Comparison of ENCODE assay signal across 18 cellular contexts in genomic region chr12:108842364-108842763, GRCh38. TPM values are rescaled to one million over a fixed set of nuclear protein-coding genes. Genes with fewer than 3 reads are reported as not detected.
DNase-seq lines count a peak whose midpoint lies in the region; ATAC-seq, FAIRE-seq and TF ChIP-seq lines count a peak whose summit lies in the region.
"Had no signal": no experiment of that assay in that cellular context is flagged by ENCODE, and none has a peak within 500 bp of the region (broad histone marks: within the 10 kb centered on the region; RNA-seq: fewer than 3 reads in every experiment).

No MANE protein-coding gene starts in this region.

- H3K79me2 ChIP-seq in ACC112 (ENCODE audit: control insufficient read depth, insufficient read depth, low read length, unreplicated experiment) = peaks cover 70% of the 10 kb centered on the region
- peaks cover 87% of the 10 kb centered on the region for H3K79me2 ChIP-seq in HCT116 (ENCODE audit: insufficient read depth, low read length)
- H3K79me2 ChIP-seq in H1 (ENCODE audit: control insufficient read depth in 1 of 2, insufficient read depth in 2 of 2, low read length in 2 of 2) = no peaks in the 10 kb centered on the region
- H3K79me2 ChIP-seq in osteoblast (ENCODE audit: insufficient read depth, low read length) = peaks cover 73% of the 10 kb centered on the region

- TF ChIP-seq CTCF in HCT116 (IDR thresholded peaks at IDR 0.05 in 2 of 3, conservative IDR thresholded peaks at IDR 0.05 in 1 of 3; ENCODE audit: borderline replicate concordance in 1 of 3, insufficient read depth in 1 of 3, low read depth in 2 of 3, low read length in 2 of 3) = no peak
- no peak for TF ChIP-seq CTCF in H1 (IDR thresholded peaks at IDR 0.05; ENCODE audit: control extremely low read depth in 1 of 3, insufficient read depth in 1 of 3, low read depth in 1 of 3, low read length in 3 of 3)
- TF ChIP-seq CTCF in osteoblast (IDR thresholded peaks at IDR 0.05; ENCODE audit: extremely low read depth, low read depth, low read length) = no peak

- ATAC-seq in HCT116 = no peak
- ATAC-seq: left colon had no signal

- H3K4me1 ChIP-seq in ACC112 (ENCODE audit: control insufficient read depth, insufficient read depth, low read length, unreplicated experiment) (peaks cover 55% of the 10 kb centered on the region), HCT116 (ENCODE audit: control insufficient read depth in 1 of 2, insufficient read depth in 2 of 2, low read length in 2 of 2) (peaks cover 42 to 72% of the 10 kb centered on the region in 2 experiments), H1 (replicated peaks in 1 of 4; ENCODE audit: control insufficient read depth in 3 of 4, insufficient read depth in 4 of 4, low read length in 3 of 4) (peaks cover 2 to 14% (median 6%) of the 10 kb centered on the region in 4 experiments; a peak in 5 of 7 replicates), osteoblast (ENCODE audit: insufficient read depth, low read length) (peaks cover 57% of the 10 kb centered on the region)

- no peak overlapping the region for H4K8ac ChIP-seq in H1 (ENCODE audit: extremely low read depth, insufficient read depth, low read length)

- intact Hi-C loops in HCT116 (cut with micrococcal nuclease) = no loop called here

- no peak for TF ChIP-seq EP300 in H1 (IDR thresholded peaks at IDR 0.05; ENCODE audit: borderline replicate concordance in 1 of 2, low read depth in 2 of 2, low read length in 2 of 2)

- no peak for FAIRE-seq in H1 (lab: Jason Lieb, UNC)
- FAIRE-seq: GM19239 had no signal

- RAD21 ChIA-PET in HCT116 (lab: Charles Lee; ENCODE audit: low non-redundant PET in 1 of 2, low total read pairs in 2 of 2, uncharacterized antibody in 2 of 2, unreplicated experiment in 2 of 2) = no interaction called here

- H3K4me2 ChIP-seq in HCT116 (ENCODE audit: low read length) = peak overlapping the region; percentile 31
- H3K4me2 ChIP-seq in H1 (ENCODE audit: insufficient read depth in 1 of 2, low read depth in 2 of 2, low read length in 2 of 2) = no peak overlapping the region
- no peak overlapping the region for H3K4me2 ChIP-seq in osteoblast (ENCODE audit: insufficient read depth, low read length)

- no TSS peak for BruUV-seq in HCT116 (replicated peaks; lab: Mats Ljungman, UMichigan)

- H3K4me3 ChIP-seq in ACC112 (ENCODE audit: low read depth, low read length) (no peak overlapping the region), HCT116 (replicated peaks in 1 of 2; ENCODE audit: low read depth in 1 of 2, low read length in 2 of 2) (no peak overlapping the region), H1 (ENCODE audit: extremely low read depth in 1 of 4, insufficient read depth in 2 of 4, low read depth in 3 of 4, low read length in 4 of 4) (no peak overlapping the region), osteoblast (ENCODE audit: insufficient read depth, low read length) (no peak overlapping the region)
- H3K4me3 ChIP-seq: transverse colon had no signal

- H4K20me1 ChIP-seq in HCT116 (ENCODE audit: insufficient read depth) (no peaks in the 10 kb centered on the region), H1 (replicated peaks in 1 of 2; ENCODE audit: control insufficient read depth in 1 of 2, insufficient read depth in 2 of 2, low read length in 2 of 2) (no peaks in the 10 kb centered on the region), osteoblast (ENCODE audit: insufficient read depth, low read length) (peaks cover 5% of the 10 kb centered on the region)

- H2BK12ac ChIP-seq in H1 (ENCODE audit: low read depth, low read length) = no peak overlapping the region

- no peak overlapping the region for H3K14ac ChIP-seq in H1 (ENCODE audit: insufficient read length)

- WGBS in H1 (ENCODE audit: extremely low coverage in 1 of 2, insufficient coverage in 1 of 2, insufficient read length in 1 of 2, insufficient replicate concordance in 2 of 2, low coverage in 1 of 2, low lambda C conversion rate in 2 of 2, missing lambda C conversion rate in 1 of 2), 2 experiments = 89% methylated on average over 6 of the region's 6 CpGs; no CpG with 5 or more reads in 1 of the 2 experiments

- H4K91ac ChIP-seq in H1 (replicated peaks; ENCODE audit: insufficient read length, low read length) = no peak overlapping the region

- no peak overlapping the region for H2BK5ac ChIP-seq in H1 (ENCODE audit: low read depth, low read length)

- DNase-seq in HCT116 (ENCODE audit: low read depth, low spot score) (no peak), H1 (ENCODE audit: low read depth in 1 of 2, low spot score in 2 of 2) (no peak), osteoblast (ENCODE audit: insufficient read length, low spot score, missing footprints) (no peak), NCI-H69 (lab: John Stamatoyannopoulos, UW) (no peak), HUDEP-2 (lab: John Stamatoyannopoulos, UW; ENCODE audit: unreplicated experiment in 76 of 76) (no peak)
- no peak for DNase-seq in stimulated activated CD4-positive, alpha-beta T cell treated with anti-CD3 and anti-CD28 coated beads, Interleukin-2, amount 100 ng/mL, for 48 hours
- no peak for DNase-seq in activated CD8-positive, alpha-beta memory T cell treated with anti-CD3 and anti-CD28 coated beads, Interleukin-2, amount 50 U/mL, for 48 hours
- DNase-seq: activated naive CD8-positive, alpha-beta T cell treated with anti-CD3 and anti-CD28 coated beads, Interleukin-2, amount 10 ng/mL, durations not matched to agents 7 days and 5 days; activated T-cell treated with anti-CD3 and anti-CD28 coated beads for 4 hours; erythroblast; hypothalamus; left colon; NCI-H1694 treated with DMSO at 0.1 percent for 48 hours; NCI-H510A; transverse colon had no signal

- no peaks in the 10 kb centered on the region for H3K23me2 ChIP-seq in H1 (ENCODE audit: low read depth, low read length)

- H2BK15ac ChIP-seq in H1 (ENCODE audit: low read length) = no peak overlapping the region

- TF ChIP-seq POLR2A in HCT116 (IDR thresholded peaks at IDR 0.05; ENCODE audit: borderline replicate concordance, extremely low read depth, insufficient read depth, insufficient read length) = no peak
- TF ChIP-seq POLR2A in H1 (IDR thresholded peaks at IDR 0.05; ENCODE audit: control extremely low read depth in 1 of 2, low read depth in 2 of 2, low read length in 2 of 2) = no peak

- no peak overlapping the region for H3K4ac ChIP-seq in H1 (replicated peaks; ENCODE audit: insufficient read length, low read depth, low read length)

- no peaks in the 10 kb centered on the region for H3K27me3 ChIP-seq in ACC112 (ENCODE audit: insufficient read depth, low read length)
- H3K27me3 ChIP-seq in HCT116 (ENCODE audit: insufficient read depth, low read length) = no peaks in the 10 kb centered on the region
- no peaks in the 10 kb centered on the region for H3K27me3 ChIP-seq in H1 (replicated peaks in 1 of 4; ENCODE audit: control insufficient read depth in 3 of 4, extremely low read depth in 1 of 4, insufficient read depth in 3 of 4, low read length in 3 of 4)
- no peaks in the 10 kb centered on the region for H3K27me3 ChIP-seq in osteoblast (ENCODE audit: insufficient read depth, low read length)
- H3K27me3 ChIP-seq: transverse colon had no signal

- TF ChIP-seq RAD21 in HCT116 (IDR thresholded peaks at IDR 0.05; ENCODE audit: low read depth) (no peak), H1 (IDR thresholded peaks at IDR 0.05 in 1 of 2, conservative IDR thresholded peaks at IDR 0.05 in 1 of 2; ENCODE audit: low read depth in 2 of 2, low read length in 2 of 2) (no peak)

- H3K27ac ChIP-seq in ACC112 (ENCODE audit: low read depth, low read length) (peak overlapping the region; percentile 34), HCT116 (ENCODE audit: low read depth, low read length) (peak overlapping the region; percentile 4; the same call in 1 of the 2 replicates), H1 (ENCODE audit: low read depth, low read length) (0 out of 2 replicates have a peak overlapping the region, but pooled peaks have one; percentile 24), osteoblast (ENCODE audit: low read depth, low read length) (peak overlapping the region; percentile 73)

- H3K56ac ChIP-seq in H1 (replicated peaks; ENCODE audit: insufficient read length, low read depth, low read length) = no peak overlapping the region

- H3K36me3 ChIP-seq in ACC112 (ENCODE audit: insufficient read depth, low read length) (peaks cover 37% of the 10 kb centered on the region), HCT116 (ENCODE audit: control insufficient read depth in 1 of 2, insufficient read depth in 2 of 2, low read length in 2 of 2) (peaks cover 2 to 51% of the 10 kb centered on the region in 2 experiments), H1 (ENCODE audit: control insufficient read depth in 2 of 4, insufficient read depth in 4 of 4, low read length in 3 of 4) (0 out of 8 replicates have a peak, but pooled peaks cover 0 to 9% (median 0%) of the 10 kb centered on the region in 4 experiments), osteoblast (ENCODE audit: insufficient read depth, low read length) (peaks cover 58% of the 10 kb centered on the region)

- H2AK5ac ChIP-seq in H1 (ENCODE audit: low read depth, low read length) = peak overlapping the region; percentile 48; the same call in 1 of the 2 replicates

- H4K5ac ChIP-seq in H1 (ENCODE audit: insufficient read length, low read depth, low read length) = no peak overlapping the region

- H3K9me3 ChIP-seq in HCT116 (ENCODE audit: control insufficient read depth in 1 of 2, insufficient read depth in 1 of 2, low read depth in 1 of 2, low read length in 2 of 2) (no peaks in the 10 kb centered on the region), H1 (ENCODE audit: insufficient read depth in 2 of 2, low read depth in 1 of 2, low read length in 1 of 2) (peaks cover 0 to 3% of the 10 kb centered on the region in 2 experiments; a peak in 1 of 4 replicates), osteoblast (ENCODE audit: low read depth, low read length) (no peaks in the 10 kb centered on the region)
- H3K9me3 ChIP-seq: transverse colon had no signal

- H2BK20ac ChIP-seq in H1 (ENCODE audit: low read length) = no peak overlapping the region

- no peak overlapping the region for H3K18ac ChIP-seq in H1 (ENCODE audit: extremely low read depth, low read length)

- H3K9ac ChIP-seq in HCT116 (ENCODE audit: low read length) = peak overlapping the region; percentile 17
- no peak overlapping the region for H3K9ac ChIP-seq in H1 (replicated peaks in 1 of 4; ENCODE audit: extremely low read depth in 1 of 4, low read depth in 3 of 4, low read length in 3 of 4)

- no peak overlapping the region for H3K23ac ChIP-seq in H1 (ENCODE audit: insufficient read length)

- no peak overlapping the region for H2BK120ac ChIP-seq in H1 (replicated peaks; ENCODE audit: low read depth, low read length)

- POLR2A ChIA-PET in HCT116 (lab: Charles Lee) (no interaction called here), H1 (lab: Charles Lee; ENCODE audit: partially characterized antibody) (interaction anchor here (0.9 to 2.9 kb wide), 3 partner anchors 9 to 16 kb away, joined by 4 to 10 read pairs (median 5); partner anchors contain the start of gene SSH1)

- H3K79me1 ChIP-seq in H1 (ENCODE audit: low read depth, low read length) = no peaks in the 10 kb centered on the region; the same call in 1 of the 2 replicates

- no peaks in the 10 kb centered on the region for H3K9me2 ChIP-seq in HCT116 (ENCODE audit: insufficient read depth)

- H2AFZ ChIP-seq in ACC112 (ENCODE audit: low read length, unreplicated experiment) = no peak overlapping the region
- no peak overlapping the region for H2AFZ ChIP-seq in HCT116 (ENCODE audit: low read depth, low read length, poor library complexity, severe bottlenecking)
- no peak overlapping the region for H2AFZ ChIP-seq in H1 (ENCODE audit: low read length)
- H2AFZ ChIP-seq in osteoblast (ENCODE audit: low read length) = no peak overlapping the region

- CTCF ChIA-PET in HCT116 (lab: Charles Lee) = no interaction called here
- CTCF ChIA-PET in H1 (lab: Charles Lee; ENCODE audit: partially characterized antibody) = no interaction called here

RNA-seq across cellular contexts. Expression of gene SSH1, which starts 15.0 kb away (rescaled TPM):
- total RNA-seq in HCT116 (2021; ENCODE audit: unreplicated experiment) (83.3 TPM), osteoblast (31.8 and 34.2 TPM in 2 replicates)
- polyA plus RNA-seq in HCT116 (2012) = 35.7 and 37.1 TPM in 2 replicates
- 17.0 and 17.9 TPM in 2 replicates for total RNA-seq in H1 (2021; fragmentation: NEBNext Ultra II Directional; extraction: Animal tissue kit (Norgen Biotek cat#: 25700))
- 5.3 and 8.0 TPM in 2 replicates for polyA plus RNA-seq in H1 (2011; rRNA removed)
- 6.3 TPM for polyA plus RNA-seq in H1 (2011; cell fraction: cytosol; rRNA removed)
- polyA plus RNA-seq in H1 (2011; cell fraction: nucleus; rRNA removed) = 10.6 TPM
- polyA plus RNA-seq in H1 (2012, experiment 1 of 2) = 5.9 to 8.2 TPM (median 7.4 TPM) in 4 replicates
- polyA plus RNA-seq in H1 (2012, experiment 2 of 2) = 2.1 TPM
- 7.6 TPM for polyA plus RNA-seq in H1 (2013, experiment 1 of 2)
- polyA plus RNA-seq in H1 (2013, experiment 2 of 2) = 7.2 TPM
- polyA minus RNA-seq in H1 (2011; rRNA and poly(A)+ RNA removed) = 13.0 and 14.6 TPM in 2 replicates
- 9.3 TPM for polyA minus RNA-seq in H1 (2011; cell fraction: cytosol; rRNA and poly(A)+ RNA removed)
- polyA minus RNA-seq in H1 (2011; cell fraction: nucleus; rRNA and poly(A)+ RNA removed) = 11.7 TPM

RNA-seq across cellular contexts. Expression of gene DAO, which starts 37.5 kb away (rescaled TPM):
- total RNA-seq in HCT116 (2021; ENCODE audit: unreplicated experiment) = not detected
- polyA plus RNA-seq in HCT116 (2012) = not detected in 2 replicates
- not detected in 2 replicates for total RNA-seq in H1 (2021; fragmentation: NEBNext Ultra II Directional; extraction: Animal tissue kit (Norgen Biotek cat#: 25700))
- polyA plus RNA-seq in H1 (2011; rRNA removed) = not detected in 2 replicates
- not detected for polyA plus RNA-seq in H1 (2011; cell fraction: cytosol; rRNA removed)
- not detected for polyA plus RNA-seq in H1 (2011; cell fraction: nucleus; rRNA removed)
- not detected in 4 replicates for polyA plus RNA-seq in H1 (2012, experiment 1 of 2)
- not detected for polyA plus RNA-seq in H1 (2012, experiment 2 of 2)
- polyA plus RNA-seq in H1 (2013, experiment 1 of 2) = not detected
- polyA plus RNA-seq in H1 (2013, experiment 2 of 2) = 0.04 TPM
- not detected in 2 replicates for polyA minus RNA-seq in H1 (2011; rRNA and poly(A)+ RNA removed)
- not detected for polyA minus RNA-seq in H1 (2011; cell fraction: cytosol; rRNA and poly(A)+ RNA removed)
- not detected for polyA minus RNA-seq in H1 (2011; cell fraction: nucleus; rRNA and poly(A)+ RNA removed)
- not detected in 2 replicates for total RNA-seq in osteoblast
- total RNA-seq: activated naive CD8-positive, alpha-beta T cell treated with anti-CD3 and anti-CD28 coated beads, Interleukin-2, amount 10 ng/mL, durations not matched to agents 7 days and 5 days; myocyte had no signal

Comparison
In these comparisons a context has a peak if more than half of its experiments do, and no peak if none do; other contexts are left out.
1. H3K27ac ChIP-seq: peak in every context shown above with its lines; median percentile 73 in osteoblast; 34 in ACC112; 24 in H1; 4 in HCT116.